In the genomic region with DNA sequence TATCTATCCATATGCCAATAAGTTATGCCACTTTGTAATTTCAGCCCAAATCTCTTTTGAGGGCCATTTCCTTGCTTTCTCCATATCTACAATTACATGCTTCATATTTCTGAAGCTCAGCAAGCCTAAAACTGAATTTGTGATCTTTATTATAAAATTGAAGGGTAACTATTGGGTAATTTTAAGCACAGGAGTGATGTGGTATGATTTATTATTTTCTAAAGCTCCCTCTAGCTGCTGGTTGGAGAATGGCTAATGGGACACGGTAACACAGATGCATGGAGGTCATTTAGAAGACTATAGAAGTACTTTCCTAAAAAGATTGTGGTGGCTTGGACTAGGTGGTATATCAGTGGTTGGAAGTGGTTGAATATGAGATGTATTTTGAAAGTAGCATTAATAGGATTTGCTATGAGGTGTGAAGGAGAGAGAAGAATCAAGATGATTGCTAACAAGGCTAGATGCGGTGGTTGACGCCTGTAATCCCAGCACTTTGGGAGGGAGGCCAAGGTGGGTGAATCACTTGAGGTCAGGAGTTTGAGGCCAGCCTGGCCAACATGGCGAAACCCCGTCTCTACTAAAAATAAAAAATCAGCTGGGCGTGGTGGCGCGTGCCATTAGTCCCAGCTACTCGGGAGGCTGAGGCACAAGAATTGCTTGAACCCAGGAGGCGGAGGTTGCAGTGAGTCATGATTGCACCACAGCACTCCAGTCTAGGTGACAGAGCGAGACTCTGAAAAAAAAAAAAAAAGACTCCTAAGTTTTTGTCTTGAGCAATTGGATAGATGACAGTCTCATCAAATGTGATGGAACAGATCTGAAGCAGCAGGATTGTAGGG, we compare ENCODE assay signal across 1 cellular context.
TF ChIP-seq lines count a peak whose summit lies in the region.

No MANE protein-coding gene starts in this region.

TF ChIP-seq in endothelial cell of umbilical vein, 7 proteins besides CTCF, POLR2A, EP300 and RAD21:
- TF ChIP-seq, protein P1, sequence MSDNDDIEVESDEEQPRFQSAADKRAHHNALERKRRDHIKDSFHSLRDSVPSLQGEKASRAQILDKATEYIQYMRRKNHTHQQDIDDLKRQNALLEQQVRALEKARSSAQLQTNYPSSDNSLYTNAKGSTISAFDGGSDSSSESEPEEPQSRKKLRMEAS (IDR thresholded peaks at IDR 0.05; ENCODE audit: insufficient read depth, insufficient read length): no peak
- no peak for TF ChIP-seq JUN (IDR thresholded peaks at IDR 0.05; ENCODE audit: borderline replicate concordance, insufficient read depth, insufficient read length, low read depth)
- TF ChIP-seq POLR2AphosphoS5 (IDR thresholded peaks at IDR 0.05; ENCODE audit: insufficient read depth, low read depth, low read length): no peak
- no peak for TF ChIP-seq FOS (IDR thresholded peaks at IDR 0.05; ENCODE audit: borderline replicate concordance, insufficient read depth, low read length)
- TF ChIP-seq MYC (IDR thresholded peaks at IDR 0.05; ENCODE audit: low read depth, low read length): no peak
- no peak for TF ChIP-seq GATA2 (IDR thresholded peaks at IDR 0.05; ENCODE audit: insufficient read depth, insufficient read length, low read depth, low read length)
- TF ChIP-seq EZH2 (IDR thresholded peaks at IDR 0.05; ENCODE audit: borderline replicate concordance, low read depth, low read length, severe bottlenecking): no peak
